24 cellular contexts compared by ENCODE assay signal in the genomic region with DNA sequence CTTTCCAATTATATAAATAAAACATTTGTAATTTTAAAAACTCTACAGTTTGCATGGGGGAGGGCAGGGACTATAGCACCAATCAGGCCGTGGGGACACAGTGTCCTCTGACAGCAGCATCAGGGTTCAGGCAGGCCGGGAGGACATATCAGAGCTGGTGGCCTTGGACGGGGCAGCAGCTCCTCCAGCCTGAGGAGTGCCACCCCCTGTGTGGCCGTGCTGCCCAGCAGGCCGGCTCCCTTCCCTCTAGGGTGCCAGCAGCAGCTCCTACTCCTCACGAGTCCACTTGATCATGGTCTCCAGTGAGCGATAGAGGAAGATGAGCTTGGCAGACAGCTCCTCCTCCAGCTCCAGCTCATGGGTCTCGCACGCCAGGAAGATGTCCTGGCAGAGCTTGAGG.
DNase-seq lines count a peak whose midpoint lies in the region; ATAC-seq, FAIRE-seq and TF ChIP-seq lines count a peak whose summit lies in the region.
"Had no signal": no experiment of that assay in that cellular context is flagged by ENCODE, and none has a peak within 500 bp of the region (broad histone marks: within the 10 kb centered on the region; RNA-seq: fewer than 3 reads in every experiment).

No MANE protein-coding gene starts in this region.

- ATAC-seq in RWPE2 (ENCODE audit: low read depth), result no peak
- no peak for ATAC-seq in GM18867 (IDR thresholded peaks at IDR 0.05; ENCODE audit: unreplicated experiment)
- no peak for ATAC-seq in HG03175 (IDR thresholded peaks at IDR 0.05; ENCODE audit: unreplicated experiment)

- H2BK15ac ChIP-seq in H1 (ENCODE audit: low read length) (no peak overlapping the region), neuronal stem cell (ENCODE audit: low read length) (peak overlapping the region; percentile 35)

- FAIRE-seq in H1 (lab: Jason Lieb, UNC), result no peak
- FAIRE-seq: A204.1, GM12891 had no signal

- DNase-seq in RWPE2 (ENCODE audit: low spot score) (peak; percentile 64), H1 (ENCODE audit: low read depth in 1 of 2, low spot score in 2 of 2) (no peak), neuronal stem cell (ENCODE audit: low spot score) (no peak), GM10248 (ENCODE audit: extremely low spot score) (no peak)
- DNase-seq: 8988T; ACHN; BE2C; C1 segment of cervical spinal cord; CD4-positive, alpha-beta memory T cell; CD4-positive, CD25-positive, alpha-beta regulatory T cell; CD8-positive, alpha-beta memory T cell; COR-L47; DMS 273 treated with DMSO at 0.1 percent for 48 hours; DMS153; DMS53; DMS79; DND-41; EL; GDM1 had no signal

- H2BK5ac ChIP-seq in H1 (ENCODE audit: low read depth, low read length) (no peak overlapping the region), neuronal stem cell (ENCODE audit: low read length) (peak overlapping the region; percentile 15)

- H4K91ac ChIP-seq in H1 (replicated peaks; ENCODE audit: insufficient read length, low read length) (no peak overlapping the region), neuronal stem cell (ENCODE audit: low read depth, low read length, poor library complexity) (no peak overlapping the region)

- H2BK120ac ChIP-seq in H1 (replicated peaks; ENCODE audit: low read depth, low read length) (no peak overlapping the region), neuronal stem cell (ENCODE audit: low read depth, low read length) (no peak overlapping the region)

- H3K36me3 ChIP-seq in RWPE2 (ENCODE audit: low read depth) (no peaks in the 10 kb centered on the region), H1 (ENCODE audit: control insufficient read depth in 2 of 4, insufficient read depth in 4 of 4, low read length in 3 of 4) (no peaks in the 10 kb centered on the region), neuronal stem cell (replicated peaks in 1 of 2; ENCODE audit: control insufficient read depth in 2 of 2, insufficient read depth in 2 of 2, low read length in 2 of 2) (no peaks in the 10 kb centered on the region)
- H3K36me3 ChIP-seq: BE2C, BLaER1 had no signal

- no peak overlapping the region for H3K9ac ChIP-seq in H1 (replicated peaks in 1 of 4; ENCODE audit: extremely low read depth in 1 of 4, low read depth in 3 of 4, low read length in 3 of 4)
- H3K9ac ChIP-seq in neuronal stem cell (ENCODE audit: low read depth, low read length, poor library complexity), result no peak overlapping the region
- H3K9ac ChIP-seq: BLaER1 had no signal

- H3K4me1 ChIP-seq in RWPE2 (ENCODE audit: insufficient read depth, poor library complexity, severe bottlenecking) (no peaks in the 10 kb centered on the region), H1 (replicated peaks in 1 of 4; ENCODE audit: control insufficient read depth in 3 of 4, insufficient read depth in 4 of 4, low read length in 3 of 4) (no peaks in the 10 kb centered on the region), neuronal stem cell (ENCODE audit: control insufficient read depth in 2 of 2, insufficient read depth in 1 of 2, low read depth in 1 of 2, low read length in 2 of 2) (peaks cover 0 to 6% of the 10 kb centered on the region in 2 donors)

- no peak for TF ChIP-seq EP300 in H1 (IDR thresholded peaks at IDR 0.05; ENCODE audit: borderline replicate concordance in 1 of 2, low read depth in 2 of 2, low read length in 2 of 2)

- H3K56ac ChIP-seq in H1 (replicated peaks; ENCODE audit: insufficient read length, low read depth, low read length), result no peak overlapping the region

- no peak overlapping the region for H2AFZ ChIP-seq in H1 (ENCODE audit: low read length)
- H2AFZ ChIP-seq in neuronal stem cell (ENCODE audit: low read length), result no peak overlapping the region

- H3K23me2 ChIP-seq in H1 (ENCODE audit: low read depth, low read length), result no peaks in the 10 kb centered on the region

- H3K27me3 ChIP-seq in RWPE2 (ENCODE audit: insufficient read depth, poor library complexity, severe bottlenecking), result peaks cover 52% of the 10 kb centered on the region
- no peaks in the 10 kb centered on the region for H3K27me3 ChIP-seq in H1 (replicated peaks in 1 of 4; ENCODE audit: control insufficient read depth in 3 of 4, extremely low read depth in 1 of 4, insufficient read depth in 3 of 4, low read length in 3 of 4)
- peaks cover 0 to 2% (median 0%) of the 10 kb centered on the region in 3 experiments for H3K27me3 ChIP-seq in neuronal stem cell (ENCODE audit: control insufficient read depth in 3 of 3, insufficient read depth in 3 of 3, low read depth in 1 of 3, low read length in 3 of 3)
- H3K27me3 ChIP-seq: BE2C, BLaER1 had no signal

- CTCF ChIA-PET in H1 (lab: Charles Lee; ENCODE audit: partially characterized antibody), result interaction anchor here (0.6 to 2.9 kb wide), 10 partner anchors 9 to 373 kb away, joined by 3 to 9 read pairs (median 5); no protein-coding TSS in a partner anchor
- CTCF ChIA-PET in GM10248 (lab: Yijun Ruan, JAX), result interaction anchor here (0.9 to 1.4 kb wide), 2 partner anchors 35 to 58 kb away, joined by 3 to 4 read pairs; no protein-coding TSS in a partner anchor

- H3K9me3 ChIP-seq in RWPE2 (ENCODE audit: severe bottlenecking), result no peaks in the 10 kb centered on the region
- H3K9me3 ChIP-seq in H1 (ENCODE audit: insufficient read depth in 2 of 2, low read depth in 1 of 2, low read length in 1 of 2), result no peaks in the 10 kb centered on the region
- no peaks in the 10 kb centered on the region for H3K9me3 ChIP-seq in neuronal stem cell (replicated peaks in 1 of 2; ENCODE audit: control insufficient read depth in 2 of 2, insufficient read depth in 1 of 2, low read depth in 1 of 2, low read length in 2 of 2)
- H3K9me3 ChIP-seq: BE2C, BLaER1 had no signal

- no peak overlapping the region for H3K4ac ChIP-seq in H1 (replicated peaks; ENCODE audit: insufficient read length, low read depth, low read length)
- H3K4ac ChIP-seq in neuronal stem cell (ENCODE audit: low read length), result no peak overlapping the region

- no peak overlapping the region for H2BK20ac ChIP-seq in H1 (ENCODE audit: low read length)

- TF ChIP-seq RAD21 in H1 (IDR thresholded peaks at IDR 0.05 in 1 of 2, conservative IDR thresholded peaks at IDR 0.05 in 1 of 2; ENCODE audit: low read depth in 2 of 2, low read length in 2 of 2), result no peak

- no peaks in the 10 kb centered on the region for H3K79me2 ChIP-seq in H1 (ENCODE audit: control insufficient read depth in 1 of 2, insufficient read depth in 2 of 2, low read length in 2 of 2)

- H2BK12ac ChIP-seq in H1 (ENCODE audit: low read depth, low read length) (0 out of 2 replicates have a peak overlapping the region, but pooled peaks have one; percentile 55), neuronal stem cell (ENCODE audit: low read length) (no peak overlapping the region)

- H3K4me2 ChIP-seq in H1 (ENCODE audit: insufficient read depth in 1 of 2, low read depth in 2 of 2, low read length in 2 of 2) (no peak overlapping the region), neuronal stem cell (ENCODE audit: insufficient read depth, low read length, poor library complexity, severe bottlenecking) (no peak overlapping the region)
- H3K4me2 ChIP-seq: BLaER1 had no signal

- H3K4me3 ChIP-seq in RWPE2 (ENCODE audit: severe bottlenecking) (no peak overlapping the region), H1 (ENCODE audit: extremely low read depth in 1 of 4, insufficient read depth in 2 of 4, low read depth in 3 of 4, low read length in 4 of 4) (no peak overlapping the region), neuronal stem cell (ENCODE audit: low read length in 2 of 2) (peak overlapping the region in 1 of 2 donors; percentile 34)
- H3K4me3 ChIP-seq: BLaER1 had no signal

- H3K14ac ChIP-seq in H1 (ENCODE audit: insufficient read length), result no peak overlapping the region
- no peak overlapping the region for H3K14ac ChIP-seq in neuronal stem cell (ENCODE audit: low read length)

- 85% methylated on average over 9 of the region's 9 CpGs; no CpG with 5 or more reads in 1 of the 2 experiments for WGBS in H1 (ENCODE audit: extremely low coverage in 1 of 2, insufficient coverage in 1 of 2, insufficient read length in 1 of 2, insufficient replicate concordance in 2 of 2, low coverage in 1 of 2, low lambda C conversion rate in 2 of 2, missing lambda C conversion rate in 1 of 2), 2 experiments
- no CpG with 5 or more reads among the region's 9 CpGs for WGBS in neuronal stem cell (ENCODE audit: extremely low coverage in 2 of 2, insufficient read length in 2 of 2, insufficient replicate concordance in 1 of 2), 2 donors

- peaks cover 0 to 3% of the 10 kb centered on the region in 2 experiments for H4K20me1 ChIP-seq in H1 (replicated peaks in 1 of 2; ENCODE audit: control insufficient read depth in 1 of 2, insufficient read depth in 2 of 2, low read length in 2 of 2)
- H4K20me1 ChIP-seq: BLaER1 had no signal

- no peak for TF ChIP-seq CTCF in RWPE2 (IDR thresholded peaks at IDR 0.05; ENCODE audit: poor library complexity, severe bottlenecking)
- TF ChIP-seq CTCF in H1 (IDR thresholded peaks at IDR 0.05; ENCODE audit: control extremely low read depth in 1 of 3, insufficient read depth in 1 of 3, low read depth in 1 of 3, low read length in 3 of 3), result no peak
- TF ChIP-seq CTCF in GM10248 (IDR thresholded peaks at IDR 0.05; ENCODE audit: control extremely low read depth, extremely low read depth, low read depth, missing control alignments), result no peak

- H3K23ac ChIP-seq in H1 (ENCODE audit: insufficient read length) (no peak overlapping the region), neuronal stem cell (ENCODE audit: low read depth, low read length, poor library complexity) (peak overlapping the region; percentile 13)

- no peak overlapping the region for H3K18ac ChIP-seq in H1 (ENCODE audit: extremely low read depth, low read length)
- H3K18ac ChIP-seq in neuronal stem cell (ENCODE audit: low read length), result peak overlapping the region; percentile 55

- H3K79me1 ChIP-seq in H1 (ENCODE audit: low read depth, low read length), result no peaks in the 10 kb centered on the region
- H3K79me1 ChIP-seq in neuronal stem cell (ENCODE audit: low read depth, low read length), result no peaks in the 10 kb centered on the region

- H4K8ac ChIP-seq in H1 (ENCODE audit: extremely low read depth, insufficient read depth, low read length), result peak overlapping the region; percentile 57; the same call in 1 of the 2 replicates
- no peak overlapping the region for H4K8ac ChIP-seq in neuronal stem cell (ENCODE audit: low read depth, low read length)

- no peak overlapping the region for H3K27ac ChIP-seq in RWPE2 (ENCODE audit: poor library complexity, severe bottlenecking)
- no peak overlapping the region for H3K27ac ChIP-seq in H1 (ENCODE audit: low read depth, low read length)
- H3K27ac ChIP-seq in neuronal stem cell (replicated peaks; ENCODE audit: low read length), result no peak overlapping the region
- H3K27ac ChIP-seq: BLaER1 had no signal

- POLR2A ChIA-PET in H1 (lab: Charles Lee; ENCODE audit: partially characterized antibody) (no interaction called here), GM10248 (lab: Yijun Ruan, JAX) (no interaction called here)

- TF ChIP-seq POLR2A in H1 (IDR thresholded peaks at IDR 0.05; ENCODE audit: control extremely low read depth in 1 of 2, low read depth in 2 of 2, low read length in 2 of 2), result no peak

- H4K5ac ChIP-seq in H1 (ENCODE audit: insufficient read length, low read depth, low read length), result no peak overlapping the region

- H2AK5ac ChIP-seq in H1 (ENCODE audit: low read depth, low read length) (no peak overlapping the region), neuronal stem cell (ENCODE audit: low read depth, low read length) (no peak overlapping the region)

TF ChIP-seq in H1, 55 proteins besides CTCF, POLR2A, EP300 and RAD21 (continues in another document):
- TF ChIP-seq EGR1 (IDR thresholded peaks at IDR 0.05; ENCODE audit: borderline replicate concordance, low read depth, low read length), result no peak
